ENCODE assay signal across 35 cellular contexts in the genomic region with DNA sequence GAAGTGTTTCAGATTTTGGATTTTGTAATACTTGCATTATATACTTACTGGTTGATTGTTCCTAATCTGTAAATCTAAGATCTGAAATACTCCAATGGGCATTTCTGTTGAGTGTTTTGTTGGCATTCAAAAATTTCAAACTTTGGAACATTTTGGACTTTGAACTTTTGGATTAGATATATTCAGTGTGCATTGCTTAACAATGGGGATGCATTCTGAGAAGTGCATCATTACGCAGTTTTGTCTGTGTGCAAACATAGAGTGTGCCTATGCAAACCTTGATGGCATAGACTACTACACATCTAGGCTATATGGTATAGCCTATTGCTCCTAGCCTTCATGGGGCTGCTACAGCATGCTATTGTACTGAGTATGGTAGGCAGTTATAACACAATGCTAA.
"Had no signal": no experiment of that assay in that cellular context is flagged by ENCODE, and none has a peak within 500 bp of the region (broad histone marks: within the 10 kb centered on the region; RNA-seq: fewer than 3 reads in every experiment).

No MANE protein-coding gene starts in this region.

- H3K9me3 ChIP-seq: MG63 had no signal

- H3K4me3 ChIP-seq: MG63 had no signal

- H3K36me3 ChIP-seq: MG63 had no signal

- DNase-seq: Karpas-422, Kasumi-1, MG63, MM.1S, MV-4-11, NCI-H1048, NCI-H1092, NCI-H1092 treated with DMSO at 0.1 percent for 48 hours, NCI-H1105, NCI-H1105 treated with DMSO at 0.1 percent for 48 hours, NCI-H1417, NCI-H1417 treated with DMSO at 0.1 percent for 48 hours, NCI-H1436, NCI-H1436 treated with DMSO at 0.1 percent for 48 hours, NCI-H146, NCI-H1694, NCI-H1694 treated with DMSO at 0.1 percent for 48 hours, NCI-H187, NCI-H187 treated with DMSO at 0.1 percent for 48 hours, NCI-H1930, NCI-H2029, NCI-H2029 treated with DMSO at 0.1 percent for 48 hours, NCI-H2081, NCI-H2107, NCI-H2171, NCI-H2171 treated with DMSO at 0.1 percent for 48 hours, NCI-H2227 treated with DMSO at 0.1 percent for 48 hours, NCI-H226, NCI-H345, NCI-H446, NCI-H446 treated with DMSO at 0.1 percent for 48 hours, NCI-H510A, NCI-H510A treated with DMSO at 0.1 percent for 48 hours, NCI-H524, NCI-H524 treated with DMSO at 0.1 percent for 48 hours had no signal

- H3K27me3 ChIP-seq: MG63 had no signal
